Comparison of ENCODE assay signal across 1 cellular context in genomic region chr11:55652560-55652959, GRCh38.
TF ChIP-seq lines count a peak whose summit lies in the region.

No MANE protein-coding gene starts in this region.

TF ChIP-seq in GM12878, 131 proteins besides CTCF, POLR2A, EP300 and RAD21:
- TF ChIP-seq E2F8 (IDR thresholded peaks at IDR 0.05; ENCODE audit: low read depth, partially characterized antibody) (no peak), ZBTB40 (IDR thresholded peaks at IDR 0.05; ENCODE audit: borderline replicate concordance) (no peak), SMAD5 (IDR thresholded peaks at IDR 0.05; ENCODE audit: low read depth) (no peak), ZNF217 (IDR thresholded peaks at IDR 0.05) (no peak), SKIL (IDR thresholded peaks at IDR 0.05; ENCODE audit: low read depth, poor library complexity, severe bottlenecking) (no peak), FOXK2 (IDR thresholded peaks at IDR 0.05) (no peak), ZNF592 (IDR thresholded peaks at IDR 0.05) (no peak), BHLHE40 (IDR thresholded peaks at IDR 0.05; ENCODE audit: borderline replicate concordance in 1 of 2, low read depth in 2 of 2, low read length in 1 of 2) (no peak)
TF ChIP-seq in GM12878: peak in this region for 0.
